ENCODE assay signal across 8 cellular contexts in genomic region chr19:9139609-9140158, GRCh38. TPM values are rescaled to one million over a fixed set of nuclear protein-coding genes. Genes with fewer than 3 reads are reported as not detected.
DNase-seq lines count a peak whose midpoint lies in the region; ATAC-seq, FAIRE-seq and TF ChIP-seq lines count a peak whose summit lies in the region.

No MANE protein-coding gene starts in this region.

- peak overlapping the region; percentile 90 for H2AFZ ChIP-seq in DND-41 (ENCODE audit: low read depth, low read length)

- H3K4me1 Mint-ChIP-seq in activated B cell treated with CpG ODN at 0.5 μM for 24 hours, result peaks cover 42% of the 10 kb centered on the region

- CTCF ChIA-PET in activated B cell treated with CpG ODN at 0.5 μM for 24 hours (lab: Charles Lee), result no interaction called here

- WGBS in small intestine, 3 donors, result 30 to 32% (median 32%) methylated on average over 8 of the region's 8 CpGs

- peaks cover 38% of the 10 kb centered on the region for H3K4me1 ChIP-seq in DND-41 (ENCODE audit: insufficient read depth, low read length)
- peaks cover 39% of the 10 kb centered on the region for H3K4me1 ChIP-seq in left ventricle myocardium inferior
- peaks cover 2 to 4% of the 10 kb centered on the region in 2 donors for H3K4me1 ChIP-seq in small intestine (ENCODE audit: control insufficient read depth in 2 of 2, insufficient read depth in 1 of 2, low read depth in 1 of 2, low read length in 1 of 2)

- peak overlapping the region; percentile 97 for H3K9ac ChIP-seq in DND-41 (ENCODE audit: low read depth, low read length)

- H3K36me3 Mint-ChIP-seq in activated B cell treated with CpG ODN at 0.5 μM for 24 hours (ENCODE audit: low read depth), result peaks cover 29% of the 10 kb centered on the region

- 0 out of 3 replicates have a peak, but pooled peaks have one; percentile 3 for ATAC-seq in DND-41 (ENCODE audit: insufficient read depth, low read depth)
- ATAC-seq in HG02759 (IDR thresholded peaks at IDR 0.05; ENCODE audit: unreplicated experiment), result peak; percentile 24
- ATAC-seq in activated B cell treated with CpG ODN at 0.5 μM for 24 hours (ENCODE audit: low read depth), result peak; percentile 5

- DNase-seq in DND-41 (no peak), activated B cell treated with CpG ODN at 0.5 μM for 24 hours (no peak), left ventricle myocardium inferior (no peak), small intestine (no peak), dedifferentiated amniotic fluid mesenchymal stem cell (ENCODE audit: extremely low spot score) (no peak), NCI-H446 treated with DMSO at 0.1 percent for 48 hours (lab: John Stamatoyannopoulos, UW) (no peak)
- no peak for DNase-seq in stimulated activated CD4-positive, alpha-beta T cell treated with anti-CD3 and anti-CD28 coated beads, Interleukin-15, amount 100 ng/mL, for 24 hours

- H3K9me3 ChIP-seq in DND-41 (ENCODE audit: insufficient read depth, low read length, severe bottlenecking) (peaks cover 11% of the 10 kb centered on the region), left ventricle myocardium inferior (replicated peaks) (peaks cover 9% of the 10 kb centered on the region), small intestine (ENCODE audit: control insufficient read depth, low read depth) (no peaks in the 10 kb centered on the region)

- TF ChIP-seq CTCF in DND-41 (IDR thresholded peaks at IDR 0.05; ENCODE audit: borderline replicate concordance, extremely low read depth, low read length, poor library complexity, severe bottlenecking) (no peak), activated B cell treated with CpG ODN at 0.5 μM for 24 hours (IDR thresholded peaks at IDR 0.05) (no peak), left ventricle myocardium inferior (IDR thresholded peaks at IDR 0.05; ENCODE audit: borderline replicate concordance) (no peak)

- H3K9me3 Mint-ChIP-seq in activated B cell treated with CpG ODN at 0.5 μM for 24 hours, result peaks cover 1% of the 10 kb centered on the region

- H3K27ac ChIP-seq in DND-41 (ENCODE audit: low read length) (peak overlapping the region; percentile 96), left ventricle myocardium inferior (replicated peaks) (peak overlapping the region; percentile 89), small intestine (ENCODE audit: low read depth in 1 of 2, low read length in 1 of 2) (no peak overlapping the region)

- H3K79me2 ChIP-seq in DND-41 (ENCODE audit: insufficient read depth, low read length), result peaks cover 46% of the 10 kb centered on the region

- peaks cover 3% of the 10 kb centered on the region for H3K27me3 Mint-ChIP-seq in activated B cell treated with CpG ODN at 0.5 μM for 24 hours

- H3K27me3 ChIP-seq in DND-41 (ENCODE audit: insufficient read depth, low read length, poor library complexity) (no peaks in the 10 kb centered on the region), left ventricle myocardium inferior (ENCODE audit: low read depth) (peaks cover 4% of the 10 kb centered on the region), small intestine (ENCODE audit: control insufficient read depth in 2 of 2, insufficient read depth in 2 of 2, low read length in 2 of 2) (no peaks in the 10 kb centered on the region)

- H3K4me2 ChIP-seq in DND-41 (ENCODE audit: insufficient read depth, low read length), result peak overlapping the region; percentile 76

- no peak for FAIRE-seq in small intestine (lab: Jason Lieb, UNC)

- peaks cover 26% of the 10 kb centered on the region for H3K36me3 ChIP-seq in DND-41 (ENCODE audit: insufficient read depth, low read length)
- peaks cover 5% of the 10 kb centered on the region for H3K36me3 ChIP-seq in left ventricle myocardium inferior
- H3K36me3 ChIP-seq in small intestine (ENCODE audit: control insufficient read depth in 2 of 2, insufficient read depth in 2 of 2, low read length in 2 of 2), result no peaks in the 10 kb centered on the region

- H3K4me3 ChIP-seq in DND-41 (ENCODE audit: low read depth in 1 of 2, low read length in 2 of 2) (peak overlapping the region; percentile 94 to 97; a peak in 3 of 4 replicates), left ventricle myocardium inferior (peak overlapping the region; percentile 88), small intestine (ENCODE audit: low read depth in 1 of 2, low read length in 2 of 2) (peak overlapping the region; percentile 12 to 94)

- H4K20me1 ChIP-seq in DND-41 (ENCODE audit: insufficient read depth, low read length), result no peaks in the 10 kb centered on the region; the same call in 1 of the 2 replicates

- peak overlapping the region; percentile 98 for H3K27ac Mint-ChIP-seq in activated B cell treated with CpG ODN at 0.5 μM for 24 hours

- intact Hi-C loops in activated B cell treated with CpG ODN at 0.5 μM for 24 hours (cut with micrococcal nuclease), result loop anchor here (1.0 to 5.0 kb wide), 8 partner anchors 171 to 680 kb away; partner anchors contain the start of genes FBXL12, ZNF121, ZNF266 and ZNF426
- intact Hi-C loops in left ventricle myocardium inferior (cut with micrococcal nuclease), result no loop called here

- peak overlapping the region; percentile 99 for H3K4me3 Mint-ChIP-seq in activated B cell treated with CpG ODN at 0.5 μM for 24 hours

- POLR2A ChIA-PET in activated B cell treated with CpG ODN at 0.5 μM for 24 hours (lab: Charles Lee), result no interaction called here

RNA-seq across cellular contexts. Expression of gene ZNF317, which starts 0.5 kb away (rescaled TPM):
- 64.4 and 65.8 TPM in 2 replicates for total RNA-seq in activated B cell treated with CpG ODN at 0.5 μM for 24 hours
- 15.1 TPM for total RNA-seq in left ventricle myocardium inferior
- polyA plus RNA-seq in small intestine, result 10 to 100 TPM; 15.2 to 30.0 (median 29.7) TPM

RNA-seq across cellular contexts. Expression of gene OR7G3, which starts 12.9 kb away (rescaled TPM):
- total RNA-seq in activated B cell treated with CpG ODN at 0.5 μM for 24 hours, result not detected in 2 replicates
- not detected for total RNA-seq in left ventricle myocardium inferior
- polyA plus RNA-seq in small intestine, result not detected

RNA-seq across cellular contexts. Expression of gene OR7G1, which starts 24.1 kb away (rescaled TPM):
- total RNA-seq in activated B cell treated with CpG ODN at 0.5 μM for 24 hours, result not detected in 2 replicates
- not detected for total RNA-seq in left ventricle myocardium inferior
- polyA plus RNA-seq in small intestine, result not detected

RNA-seq across cellular contexts. Expression of gene OR7G2, which starts 32.4 kb away (rescaled TPM):
- total RNA-seq in activated B cell treated with CpG ODN at 0.5 μM for 24 hours (not detected in 2 replicates), left ventricle myocardium inferior (not detected)
- polyA plus RNA-seq in small intestine, result not detected

RNA-seq across cellular contexts. Expression of gene OR7D2, which starts 39.1 kb away (rescaled TPM):
- total RNA-seq in activated B cell treated with CpG ODN at 0.5 μM for 24 hours, result not detected in 2 replicates
- 0.16 TPM for total RNA-seq in left ventricle myocardium inferior
- polyA plus RNA-seq in small intestine, result under 1 TPM in 1 of 3 donors, not detected in 2; 0.01 TPM

Comparison
In these comparisons a context has a peak if more than half of its experiments do, and no peak if none do; other contexts are left out.
1. H3K27ac ChIP-seq: peak in DND-41 (single experiment) and left ventricle myocardium inferior (single experiment); none in small intestine (0 of 2).
2. Peak in every context shown above with its lines, with median percentiles within 50 percentile points of each other: ATAC-seq and H3K4me3 ChIP-seq.